In genomic region chr3:71258116-71258515, GRCh38 we compare ENCODE assay signal across 11 cellular contexts.
DNase-seq lines count a peak whose midpoint lies in the region; ATAC-seq, FAIRE-seq and TF ChIP-seq lines count a peak whose summit lies in the region.
"Had no signal": no experiment of that assay in that cellular context is flagged by ENCODE, and none has a peak within 500 bp of the region (broad histone marks: within the 10 kb centered on the region; RNA-seq: fewer than 3 reads in every experiment).

No MANE protein-coding gene starts in this region.

- no peak for TF ChIP-seq EP300 in tibial nerve (IDR thresholded peaks at IDR 0.05)

- H3K4me1 ChIP-seq in tibial nerve, result peaks cover 0 to 11% (median 0%) of the 10 kb centered on the region in 4 donors

- BruUV-seq in MCF 10A (replicated peaks; lab: Mats Ljungman, UMichigan), result no TSS peak

- H3K36me3 ChIP-seq in tibial nerve, result no peaks in the 10 kb centered on the region

- no peak overlapping the region for H3K4me3 Mint-ChIP-seq in MCF 10A (ENCODE audit: unreplicated experiment)
- peak overlapping the region in 1 of 8 donors; percentile 54 for H3K4me3 Mint-ChIP-seq in naive B cell

- POLR2A ChIA-PET in MCF 10A (lab: Yijun Ruan, JAX), result interaction anchor here (0.7 to 1.2 kb wide), 2 partner anchors 18 to 32 kb away, joined by 3 read pairs; no protein-coding TSS in a partner anchor

- intact Hi-C loops in MCF 10A (cut with micrococcal nuclease), result loop anchor here (5.0 kb wide), 1 partner anchor 324 kb away; the partner anchor contains the start of gene FOXP1

- no peak for TF ChIP-seq CTCF in MCF 10A (IDR thresholded peaks at IDR 0.05; ENCODE audit: unreplicated experiment)
- TF ChIP-seq CTCF in tibial nerve (IDR thresholded peaks at IDR 0.05), result no peak

- H3K4me1 Mint-ChIP-seq in MCF 10A (ENCODE audit: insufficient read depth, unreplicated experiment), result peaks cover 19% of the 10 kb centered on the region
- peaks cover 35 to 65% (median 57%) of the 10 kb centered on the region in 3 donors for H3K4me1 Mint-ChIP-seq in naive B cell

- no peaks in the 10 kb centered on the region for H3K9me3 ChIP-seq in tibial nerve

- no peak overlapping the region for H3K27ac ChIP-seq in tibial nerve

- H3K9me3 Mint-ChIP-seq in MCF 10A (ENCODE audit: unreplicated experiment) (no peaks in the 10 kb centered on the region), naive B cell (no peaks in the 10 kb centered on the region)

- H3K27ac Mint-ChIP-seq in MCF 10A (ENCODE audit: low read depth, unreplicated experiment) (peak overlapping the region; percentile 33), naive B cell (peak overlapping the region in 5 of 6 donors; percentile 53 to 93 (median 83))

- CTCF ChIA-PET in MCF 10A (lab: Yijun Ruan, JAX), result interaction anchor here (0.8 to 1.3 kb wide), 4 partner anchors 17 to 198 kb away, joined by 3 to 4 read pairs (median 3); no protein-coding TSS in a partner anchor

- H3K36me3 Mint-ChIP-seq in MCF 10A (ENCODE audit: insufficient read depth, unreplicated experiment), result peaks cover 4% of the 10 kb centered on the region
- H3K36me3 Mint-ChIP-seq in naive B cell, result peaks cover 0 to 11% of the 10 kb centered on the region in 2 donors

- WGBS in tibial nerve, 2 donors, result 62 to 64% methylated on average over 1 of the region's 1 CpG

- H3K4me3 ChIP-seq in tibial nerve, result no peak overlapping the region

- DNase-seq in DMS53 (lab: John Stamatoyannopoulos, UW) (peak; percentile 69), NCI-H146 (lab: John Stamatoyannopoulos, UW) (peak; percentile 45), MCF 10A (ENCODE audit: unreplicated experiment) (peak; percentile 85), naive B cell (no peak), frontal cortex (ENCODE audit: low spot score in 2 of 2) (no peak), tibial nerve (ENCODE audit: low spot score in 2 of 2) (no peak)
- DNase-seq in stimulated activated CD4-positive, alpha-beta T cell treated with anti-CD3 and anti-CD28 coated beads, Interleukin-2, amount 100 ng/mL, for 48 hours, result no peak
- DNase-seq: left cardiac atrium; stimulated activated CD4-positive, alpha-beta T cell treated with anti-CD3 and anti-CD28 coated beads, Interleukin-4, amount 100 ng/mL, for 24 hours had no signal

- no peak for FAIRE-seq in frontal cortex (lab: Jason Lieb, UNC)

- ATAC-seq in naive B cell (ENCODE audit: low read depth in 2 of 2), result no peak
- ATAC-seq in HG02623 (IDR thresholded peaks at IDR 0.05; ENCODE audit: unreplicated experiment), result no peak
- ATAC-seq: Panc1 had no signal

- H3K27me3 Mint-ChIP-seq in MCF 10A (ENCODE audit: insufficient read depth, unreplicated experiment), result no peaks in the 10 kb centered on the region
- no peaks in the 10 kb centered on the region for H3K27me3 Mint-ChIP-seq in naive B cell

- H3K27me3 ChIP-seq in tibial nerve, result no peaks in the 10 kb centered on the region

- TF ChIP-seq POLR2A in tibial nerve (IDR thresholded peaks at IDR 0.05), result no peak

Comparison
In these comparisons a context has a peak if more than half of its experiments do, and no peak if none do; other contexts are left out.
1. DNase-seq: peak in DMS53 (single experiment), NCI-H146 (single experiment) and MCF 10A (single experiment); none in naive B cell (single experiment), frontal cortex (0 of 2), stimulated activated CD4-positive, alpha-beta T cell treated with anti-CD3 and anti-CD28 coated beads, Interleukin-2, amount 100 ng/mL, for 48 hours (0 of 2) and tibial nerve (0 of 2).